In genomic region chr6:40472354-40472753, GRCh38 we compare ENCODE assay signal across 26 cellular contexts.
DNase-seq lines count a peak whose midpoint lies in the region; ATAC-seq, FAIRE-seq and TF ChIP-seq lines count a peak whose summit lies in the region.
"Had no signal": no experiment of that assay in that cellular context is flagged by ENCODE, and none has a peak within 500 bp of the region (broad histone marks: within the 10 kb centered on the region; RNA-seq: fewer than 3 reads in every experiment).

No MANE protein-coding gene starts in this region.

- TF ChIP-seq CTCF in bronchial epithelial cell (IDR thresholded peaks at IDR 0.05; ENCODE audit: insufficient read depth, low read length, severe bottlenecking) (no peak), HFFc6 (IDR thresholded peaks at IDR 0.05) (no peak), heart right ventricle (IDR thresholded peaks at IDR 0.05) (no peak)

- no peaks in the 10 kb centered on the region for H3K9me3 ChIP-seq in heart right ventricle
- H3K9me3 ChIP-seq: gastroesophageal sphincter, left ventricle myocardium inferior had no signal

- intact Hi-C loops in heart right ventricle (cut with DNase I): no loop called here

- H3K36me3 Mint-ChIP-seq in HFFc6 (ENCODE audit: low read depth): no peaks in the 10 kb centered on the region
- H3K36me3 Mint-ChIP-seq: mesothelial cell of epicardium; naive thymus-derived CD8-positive, alpha-beta T cell had no signal

- H3K4me3 Mint-ChIP-seq in HFFc6: no peak overlapping the region
- H3K4me3 Mint-ChIP-seq: activated CD4-positive, alpha-beta T cell treated with anti-CD3 and anti-CD28 coated beads, Interleukin-2, amount 10 ng/mL, durations not matched to agents 7 days and 5 days; endodermal cell; mesothelial cell of epicardium; naive thymus-derived CD8-positive, alpha-beta T cell had no signal

- H3K27me3 Mint-ChIP-seq in HFFc6 (ENCODE audit: insufficient read depth): peaks cover 3% of the 10 kb centered on the region; the same call in 1 of the 2 replicates
- H3K27me3 Mint-ChIP-seq: activated CD4-positive, alpha-beta T cell treated with anti-CD3 and anti-CD28 coated beads, Interleukin-2, amount 10 ng/mL, durations not matched to agents 7 days and 5 days had no signal

- H3K4me3 ChIP-seq in bronchial epithelial cell (ENCODE audit: low read depth, low read length) (no peak overlapping the region), heart right ventricle (no peak overlapping the region)
- H3K4me3 ChIP-seq: coronary artery, gastroesophageal sphincter, left ventricle myocardium inferior, SK-N-MC had no signal

- no peaks in the 10 kb centered on the region for H3K36me3 ChIP-seq in bronchial epithelial cell (ENCODE audit: control insufficient read depth, insufficient read depth, low read length)
- H3K36me3 ChIP-seq in heart right ventricle: no peaks in the 10 kb centered on the region
- H3K36me3 ChIP-seq: brain microvascular endothelial cell, gastroesophageal sphincter, left ventricle myocardium inferior had no signal

- H3K27me3 ChIP-seq in bronchial epithelial cell (ENCODE audit: control insufficient read depth, insufficient read depth, low read length): no peaks in the 10 kb centered on the region
- peaks cover 0 to 40% (median 29%) of the 10 kb centered on the region in 7 donors for H3K27me3 ChIP-seq in heart right ventricle
- H3K27me3 ChIP-seq: brain microvascular endothelial cell had no signal

- ATAC-seq in heart right ventricle (no peak), HG02938 (IDR thresholded peaks at IDR 0.05; ENCODE audit: unreplicated experiment) (no peak)
- ATAC-seq: gastroesophageal sphincter; naive thymus-derived CD8-positive, alpha-beta T cell had no signal

- H3K27ac Mint-ChIP-seq in HFFc6: no peak overlapping the region
- H3K27ac Mint-ChIP-seq: activated CD4-positive, alpha-beta T cell treated with anti-CD3 and anti-CD28 coated beads, Interleukin-2, amount 10 ng/mL, durations not matched to agents 7 days and 5 days; endodermal cell; mesothelial cell of epicardium had no signal

- DNase-seq in DMS153 treated with DMSO at 0.1 percent for 48 hours (lab: John Stamatoyannopoulos, UW; ENCODE audit: unreplicated experiment) (peak; percentile 26), NCI-H1105 (lab: John Stamatoyannopoulos, UW) (peak; percentile 85), NCI-H345 treated with DMSO at 0.1 percent for 48 hours (lab: John Stamatoyannopoulos, UW; ENCODE audit: unreplicated experiment) (peak; percentile 88), bronchial epithelial cell (ENCODE audit: low read depth) (no peak), HFFc6 (no peak), heart right ventricle (no peak), dedifferentiated amniotic fluid mesenchymal stem cell (ENCODE audit: extremely low spot score) (no peak)
- DNase-seq: activated CD4-positive, alpha-beta T cell treated with anti-CD3 and anti-CD28 coated beads, Interleukin-2, amount 10 ng/mL, durations not matched to agents 7 days and 5 days; activated naive CD4-positive, alpha-beta T cell; activated T-cell treated with anti-CD3 and anti-CD28 coated beads, Interleukin-2, amount 50 U/mL, for 48 hours; brain microvascular endothelial cell; endodermal cell; GDM1; H7; left ventricle myocardium inferior; naive thymus-derived CD8-positive, alpha-beta T cell; occipital lobe; T-helper 2 cell; trophoblast cell had no signal

- no peak overlapping the region for H3K27ac ChIP-seq in heart right ventricle
- H3K27ac ChIP-seq: brain microvascular endothelial cell, C4-2B, coronary artery, gastroesophageal sphincter, left ventricle myocardium inferior, SK-N-MC, VCaP had no signal

- WGBS in heart right ventricle, 2 donors: 32 to 38% methylated on average over 5 of the region's 5 CpGs

- peaks cover 0 to 5% (median 0%) of the 10 kb centered on the region in 9 donors for H3K4me1 ChIP-seq in heart right ventricle
- H3K4me1 ChIP-seq: gastroesophageal sphincter, left ventricle myocardium inferior had no signal

- no peaks in the 10 kb centered on the region for H3K4me1 Mint-ChIP-seq in HFFc6 (ENCODE audit: low read depth)
- H3K4me1 Mint-ChIP-seq: endodermal cell, mesothelial cell of epicardium had no signal

- peaks cover 45% of the 10 kb centered on the region for H3K9me3 Mint-ChIP-seq in HFFc6
- H3K9me3 Mint-ChIP-seq: activated CD4-positive, alpha-beta T cell treated with anti-CD3 and anti-CD28 coated beads, Interleukin-2, amount 10 ng/mL, durations not matched to agents 7 days and 5 days; endodermal cell; mesothelial cell of epicardium had no signal

- FAIRE-seq in bronchial epithelial cell (lab: Jason Lieb, UNC): peak; percentile 23

Comparison
In these comparisons a context has a peak if more than half of its experiments do, and no peak if none do; other contexts are left out.
1. DNase-seq: peak in DMS153 treated with DMSO at 0.1 percent for 48 hours (single experiment), NCI-H1105 (single experiment) and NCI-H345 treated with DMSO at 0.1 percent for 48 hours (single experiment); none in bronchial epithelial cell (single experiment), HFFc6 (single experiment), heart right ventricle (0 of 2) and dedifferentiated amniotic fluid mesenchymal stem cell (single experiment).